8 cellular contexts compared by ENCODE assay signal in genomic region chr1:63773815-63774616, GRCh38. TPM values are rescaled to one million over a fixed set of nuclear protein-coding genes. Genes with fewer than 3 reads are reported as not detected.
DNase-seq lines count a peak whose midpoint lies in the region; ATAC-seq, FAIRE-seq and TF ChIP-seq lines count a peak whose summit lies in the region.

ROR1 (plus strand) TSS chr1:63774017.

- ATAC-seq in HG02678 (IDR thresholded peaks at IDR 0.05; ENCODE audit: unreplicated experiment) = peak; percentile 82
- peak; percentile 98 for ATAC-seq in activated CD4-positive, alpha-beta T cell treated with anti-CD3 and anti-CD28 coated beads for 36 hours
- peak; percentile 97 for ATAC-seq in HepG2
- no peak for ATAC-seq in HG03378 (IDR thresholded peaks at IDR 0.05; ENCODE audit: unreplicated experiment)

- no peak for TF ChIP-seq EP300 in HepG2 (IDR thresholded peaks at IDR 0.05; ENCODE audit: low read depth in 2 of 2, low read length in 2 of 2)
- no peak for TF ChIP-seq EP300 in HepG2 (CRISPR knock-in tag; IDR thresholded peaks at IDR 0.05; ENCODE audit: borderline replicate concordance)

- no peak within 1 kb of the TSS for H3K4me3 ChIP-seq in GM06990 (replicated peaks; ENCODE audit: low read depth, low read length)
- H3K4me3 ChIP-seq in dorsolateral prefrontal cortex = peak within 1 kb of the TSS; percentile 55 to 87 (median 72)
- H3K4me3 ChIP-seq in HepG2 (replicated peaks in 1 of 3; ENCODE audit: insufficient read depth in 1 of 3, low read depth in 2 of 3, low read length in 3 of 3) = peak within 1 kb of the TSS; percentile 61 to 80 (median 70)

- H3K27me3 ChIP-seq in GM06990 (replicated peaks; ENCODE audit: control insufficient read depth, insufficient read depth, low read length) (no peaks in the 10 kb centered on the region; the same call in 1 of the 2 replicates), dorsolateral prefrontal cortex (peaks cover 0 to 12% (median 0%) of the 10 kb centered on the region in 45 donors), HepG2 (ENCODE audit: control insufficient read depth in 1 of 2, insufficient read depth in 2 of 2, low read length in 2 of 2) (peaks cover 0 to 22% of the 10 kb centered on the region in 2 experiments; a peak in 1 of 5 replicates)

- no peak for TF ChIP-seq POLR2A in HepG2 (IDR thresholded peaks at IDR 0.05; ENCODE audit: insufficient read depth in 1 of 2, low read depth in 2 of 2, low read length in 2 of 2)

- H3K4me3 Mint-ChIP-seq in activated CD4-positive, alpha-beta T cell treated with anti-CD3 and anti-CD28 coated beads for 36 hours = peak within 1 kb of the TSS; percentile 66

- H3K36me3 Mint-ChIP-seq in activated CD4-positive, alpha-beta T cell treated with anti-CD3 and anti-CD28 coated beads for 36 hours (ENCODE audit: low read depth) = no peaks in the 10 kb centered on the region

- H3K79me2 ChIP-seq in HepG2 (ENCODE audit: insufficient read depth, low read length) = no peaks in the 10 kb centered on the region

- peak; percentile 45 for TF ChIP-seq RAD21 in HepG2 (CRISPR knock-in tag; IDR thresholded peaks at IDR 0.05)

- H4K20me1 ChIP-seq in HepG2 (ENCODE audit: insufficient read depth, low read length) = no peaks in the 10 kb centered on the region

- H3K27me3 Mint-ChIP-seq in activated CD4-positive, alpha-beta T cell treated with anti-CD3 and anti-CD28 coated beads for 36 hours = peaks cover 50% of the 10 kb centered on the region

- no TSS peak for BruUV-seq in HepG2 (replicated peaks; lab: Mats Ljungman, UMichigan)

- no peak for FAIRE-seq in HepG2 (lab: Jason Lieb, UNC)

- no peak within 1 kb of the TSS for H3K27ac Mint-ChIP-seq in activated CD4-positive, alpha-beta T cell treated with anti-CD3 and anti-CD28 coated beads for 36 hours

- H3K36me3 ChIP-seq in GM06990 (ENCODE audit: control insufficient read depth, insufficient read depth, low read length) (no peaks in the 10 kb centered on the region), HepG2 (replicated peaks in 1 of 2; ENCODE audit: control insufficient read depth in 1 of 2, insufficient read depth in 2 of 2, low read length in 2 of 2) (no peaks in the 10 kb centered on the region)

- in situ Hi-C loops in HepG2 (cut with HindIII; ENCODE audit: extremely low pct_ligation_motif_present, low pct_unique_long_range_greater_than_20kb) = no loop called here

- intact Hi-C loops in activated CD4-positive, alpha-beta T cell treated with anti-CD3 and anti-CD28 coated beads for 36 hours (cut with DNase I, micrococcal nuclease) = loop anchor here (2.0 to 10.0 kb wide), 5 partner anchors 157 to 473 kb away; no protein-coding TSS in a partner anchor
- intact Hi-C loops in dorsolateral prefrontal cortex (cut with DNase I) (loop anchor here (2.0 to 10.0 kb wide), 6 partner anchors 138 to 469 kb away; no protein-coding TSS in a partner anchor), HepG2 (cut with micrococcal nuclease; ENCODE audit: unreplicated experiment) (loop anchor here (2.0 to 10.0 kb wide), 3 partner anchors 157 to 471 kb away; no protein-coding TSS in a partner anchor)

- H3K9me3 ChIP-seq in HepG2 (ENCODE audit: low read length) = no peaks in the 10 kb centered on the region

- POLR2A ChIA-PET in activated CD4-positive, alpha-beta T cell treated with anti-CD3 and anti-CD28 coated beads for 36 hours (lab: Charles Lee) = no interaction called here
- POLR2A ChIA-PET in HepG2 (lab: Yijun Ruan, JAX) = no interaction called here

- peaks cover 40% of the 10 kb centered on the region for H3K4me1 ChIP-seq in HepG2 (ENCODE audit: insufficient read depth, low read length)

- TF ChIP-seq CTCF in GM06990 (IDR thresholded peaks at IDR 0.05; ENCODE audit: insufficient read depth, low read length, poor library complexity, severe bottlenecking) (peak; percentile 34), dorsolateral prefrontal cortex (IDR thresholded peaks at IDR 0.05 in 54 of 56, conservative IDR thresholded peaks at IDR 0.05 in 2 of 56; ENCODE audit: low read depth in 1 of 56, partially characterized antibody in 56 of 56) (peak in 55 of 56 donors; percentile 30 to 87 (median 69)), HepG2 (CRISPR knock-in tag; IDR thresholded peaks at IDR 0.05) (peak; percentile 92)

- no peak within 1 kb of the TSS for H2AFZ ChIP-seq in HepG2 (ENCODE audit: low read length)

- peak within 1 kb of the TSS; percentile 36; the same call in 1 of the 2 replicates for H3K9ac ChIP-seq in HepG2 (ENCODE audit: insufficient read depth, low read depth, low read length)

- H3K4me1 Mint-ChIP-seq in activated CD4-positive, alpha-beta T cell treated with anti-CD3 and anti-CD28 coated beads for 36 hours = peaks cover 13% of the 10 kb centered on the region

- CTCF ChIA-PET in activated CD4-positive, alpha-beta T cell treated with anti-CD3 and anti-CD28 coated beads for 36 hours (lab: Charles Lee) = interaction anchor here (0.6 to 1.1 kb wide), 4 partner anchors 12 to 144 kb away, joined by 3 read pairs; no protein-coding TSS in a partner anchor
- CTCF ChIA-PET in HepG2 (lab: Yijun Ruan, JAX; ENCODE audit: low intra/inter-chr PET ratio, low total read pairs) = no interaction called here

- WGBS in HepG2 (ENCODE audit: low lambda C conversion rate) = 2% methylated on average over 31 of the region's 99 CpGs

- peak; percentile 37 for DNase-seq in GM06990 (ENCODE audit: extremely low read depth, insufficient read length)
- DNase-seq in NCI-H2029 treated with DMSO at 0.1 percent for 48 hours (lab: John Stamatoyannopoulos, UW) = peak; percentile 76
- peak; percentile 85 for DNase-seq in activated CD4-positive, alpha-beta T cell treated with anti-CD3 and anti-CD28 coated beads for 36 hours
- peak; percentile 75 to 94 (median 81) for DNase-seq in dorsolateral prefrontal cortex
- peak; percentile 60 for DNase-seq in HepG2 (ENCODE audit: low spot score)
- peak; percentile 16 for DNase-seq in stimulated activated CD4-positive, alpha-beta T cell treated with anti-CD3 and anti-CD28 coated beads, Interleukin-2, amount 100 ng/mL, for 4 hours (ENCODE audit: low read depth)

- no peaks in the 10 kb centered on the region for H3K9me3 Mint-ChIP-seq in activated CD4-positive, alpha-beta T cell treated with anti-CD3 and anti-CD28 coated beads for 36 hours (ENCODE audit: low read depth)

- peak within 1 kb of the TSS in 46 of 59 donors; percentile 31 to 89 (median 74) for H3K27ac ChIP-seq in dorsolateral prefrontal cortex
- no peak within 1 kb of the TSS for H3K27ac ChIP-seq in HepG2 (ENCODE audit: extremely low read length, insufficient read depth, low read length)

- peak within 1 kb of the TSS; percentile 90 for H3K4me2 ChIP-seq in HepG2 (ENCODE audit: low read depth, low read length)

TF ChIP-seq in HepG2, 621 proteins besides CTCF, POLR2A, EP300 and RAD21 (continues in another document):
- no peak for TF ChIP-seq RFX1 (IDR thresholded peaks at IDR 0.05)
- TF ChIP-seq, protein P1, sequence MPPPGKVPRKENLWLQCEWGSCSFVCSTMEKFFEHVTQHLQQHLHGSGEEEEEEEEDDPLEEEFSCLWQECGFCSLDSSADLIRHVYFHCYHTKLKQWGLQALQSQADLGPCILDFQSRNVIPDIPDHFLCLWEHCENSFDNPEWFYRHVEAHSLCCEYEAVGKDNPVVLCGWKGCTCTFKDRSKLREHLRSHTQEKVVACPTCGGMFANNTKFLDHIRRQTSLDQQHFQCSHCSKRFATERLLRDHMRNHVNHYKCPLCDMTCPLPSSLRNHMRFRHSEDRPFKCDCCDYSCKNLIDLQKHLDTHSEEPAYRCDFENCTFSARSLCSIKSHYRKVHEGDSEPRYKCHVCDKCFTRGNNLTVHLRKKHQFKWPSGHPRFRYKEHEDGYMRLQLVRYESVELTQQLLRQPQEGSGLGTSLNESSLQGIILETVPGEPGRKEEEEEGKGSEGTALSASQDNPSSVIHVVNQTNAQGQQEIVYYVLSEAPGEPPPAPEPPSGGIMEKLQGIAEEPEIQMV (CRISPR knock-in tag; IDR thresholded peaks at IDR 0.05; ENCODE audit: low read depth) = peak; percentile 72
- no peak for TF ChIP-seq MLLT10 (CRISPR knock-in tag; IDR thresholded peaks at IDR 0.05)
- no peak for TF ChIP-seq ZSCAN30 (CRISPR knock-in tag; IDR thresholded peaks at IDR 0.05)
- TF ChIP-seq SAFB2 (CRISPR knock-in tag; IDR thresholded peaks at IDR 0.05; ENCODE audit: borderline replicate concordance, low read depth) = 0 out of 2 replicates have a peak, but pooled peaks have one; percentile 40
- no peak; the same call in 1 of the 2 replicates for TF ChIP-seq ZNF879 (CRISPR knock-in tag; IDR thresholded peaks at IDR 0.05)
- no peak for TF ChIP-seq RCOR2 (CRISPR knock-in tag; IDR thresholded peaks at IDR 0.05)
- TF ChIP-seq ATRX (CRISPR knock-in tag; IDR thresholded peaks at IDR 0.05; ENCODE audit: borderline replicate concordance) = no peak
- TF ChIP-seq FOXK2 (IDR thresholded peaks at IDR 0.05) = no peak
- TF ChIP-seq NFYC (CRISPR knock-in tag; IDR thresholded peaks at IDR 0.05) = peak; percentile 70
- TF ChIP-seq ZNF747 (CRISPR knock-in tag; IDR thresholded peaks at IDR 0.05; ENCODE audit: borderline replicate concordance) = peak; percentile 54; the same call in 1 of the 2 replicates

RNA-seq across cellular contexts. Expression of gene ROR1, which starts in this region (rescaled TPM):
- total RNA-seq in activated CD4-positive, alpha-beta T cell treated with anti-CD3 and anti-CD28 coated beads for 36 hours = under 1 TPM in 1 of 2 experiments, not detected in 1; 0.21 TPM
- 1 to 10 TPM in 119 of 120 experiments, under 1 TPM in 1; 0.53 to 5.6 (median 3.1) TPM for total RNA-seq in dorsolateral prefrontal cortex
- total RNA-seq in HepG2 (2016; rRNA removed; fragmentation: Illumina TruSeq; extraction: Trizol) = 1.6 and 2.3 TPM in 2 replicates
- total RNA-seq in HepG2 (2016; cell fraction: cytosol; rRNA removed; fragmentation: Illumina TruSeq; extraction: Trizol; ENCODE audit: low read depth) = 1.6 and 3.0 TPM in 2 replicates
- 1.5 and 2.0 TPM in 2 replicates for total RNA-seq in HepG2 (2016; cell fraction: insoluble cytoplasmic fraction; rRNA removed; fragmentation: Illumina TruSeq; extraction: Trizol)
- 0.79 and 1.0 TPM in 2 replicates for total RNA-seq in HepG2 (2016; cell fraction: membrane; rRNA removed; fragmentation: Illumina TruSeq; extraction: Trizol)
- total RNA-seq in HepG2 (2016; cell fraction: nucleus; rRNA removed; fragmentation: Illumina TruSeq; extraction: Trizol) = 2.9 and 3.2 TPM in 2 replicates
- 0.58 and 0.67 TPM in 2 replicates for polyA plus RNA-seq in HepG2 (2011; rRNA removed)
- 0.55 and 0.59 TPM in 2 replicates for polyA plus RNA-seq in HepG2 (2011; cell fraction: cytosol; rRNA removed)
- polyA plus RNA-seq in HepG2 (2011; cell fraction: nucleus; rRNA removed) = 0.19 and 0.37 TPM in 2 replicates
- 0.31 and 0.60 TPM in 2 replicates for polyA plus RNA-seq in HepG2 (2012)
- polyA plus RNA-seq in HepG2 (2016; cell fraction: cytosol; fragmentation: Illumina TruSeq; extraction: Trizol; ENCODE audit: low read depth) = 0.08 and 0.14 TPM in 2 replicates
- 1.5 TPM in 2 replicates for polyA plus RNA-seq in HepG2 (2016; cell fraction: insoluble cytoplasmic fraction; fragmentation: Illumina TruSeq; extraction: Trizol; ENCODE audit: low read depth)
- polyA plus RNA-seq in HepG2 (2016; cell fraction: membrane; fragmentation: Illumina TruSeq; extraction: Trizol; ENCODE audit: low read depth) = 0.15 and 0.19 TPM in 2 replicates
- 1.7 and 2.2 TPM in 2 replicates for polyA plus RNA-seq in HepG2 (2016; cell fraction: nucleus; fragmentation: Illumina TruSeq; extraction: Trizol; ENCODE audit: insufficient read depth, low read depth)
- polyA minus RNA-seq in HepG2 (2011; rRNA and poly(A)+ RNA removed; ENCODE audit: low replicate concordance) = 2.0 and 4.4 TPM in 2 replicates
- polyA minus RNA-seq in HepG2 (2011; cell fraction: cytosol; rRNA and poly(A)+ RNA removed) = 0.99 and 1.6 TPM in 2 replicates
- polyA minus RNA-seq in HepG2 (2011; cell fraction: nucleus; rRNA and poly(A)+ RNA removed) = 1.9 and 2.3 TPM in 2 replicates

Comparison
In these comparisons a context has a peak if more than half of its experiments do, and no peak if none do; other contexts are left out.
1. Peak in DNase-seq and ATAC-seq in activated CD4-positive, alpha-beta T cell treated with anti-CD3 and anti-CD28 coated beads for 36 hours; RNA of the gene not detected or under 1 TPM.
2. DNase-seq: peak in every context shown above with its lines; median percentile 85 in activated CD4-positive, alpha-beta T cell treated with anti-CD3 and anti-CD28 coated beads for 36 hours; 81 in dorsolateral prefrontal cortex; 76 in NCI-H2029 treated with DMSO at 0.1 percent for 48 hours; 60 in HepG2; 37 in GM06990; 16 in stimulated activated CD4-positive, alpha-beta T cell treated with anti-CD3 and anti-CD28 coated beads, Interleukin-2, amount 100 ng/mL, for 4 hours.
3. CTCF ChIP-seq: peak in every context shown above with its lines; median percentile 92 in HepG2; 69 in dorsolateral prefrontal cortex; 34 in GM06990.